In the genomic region with DNA sequence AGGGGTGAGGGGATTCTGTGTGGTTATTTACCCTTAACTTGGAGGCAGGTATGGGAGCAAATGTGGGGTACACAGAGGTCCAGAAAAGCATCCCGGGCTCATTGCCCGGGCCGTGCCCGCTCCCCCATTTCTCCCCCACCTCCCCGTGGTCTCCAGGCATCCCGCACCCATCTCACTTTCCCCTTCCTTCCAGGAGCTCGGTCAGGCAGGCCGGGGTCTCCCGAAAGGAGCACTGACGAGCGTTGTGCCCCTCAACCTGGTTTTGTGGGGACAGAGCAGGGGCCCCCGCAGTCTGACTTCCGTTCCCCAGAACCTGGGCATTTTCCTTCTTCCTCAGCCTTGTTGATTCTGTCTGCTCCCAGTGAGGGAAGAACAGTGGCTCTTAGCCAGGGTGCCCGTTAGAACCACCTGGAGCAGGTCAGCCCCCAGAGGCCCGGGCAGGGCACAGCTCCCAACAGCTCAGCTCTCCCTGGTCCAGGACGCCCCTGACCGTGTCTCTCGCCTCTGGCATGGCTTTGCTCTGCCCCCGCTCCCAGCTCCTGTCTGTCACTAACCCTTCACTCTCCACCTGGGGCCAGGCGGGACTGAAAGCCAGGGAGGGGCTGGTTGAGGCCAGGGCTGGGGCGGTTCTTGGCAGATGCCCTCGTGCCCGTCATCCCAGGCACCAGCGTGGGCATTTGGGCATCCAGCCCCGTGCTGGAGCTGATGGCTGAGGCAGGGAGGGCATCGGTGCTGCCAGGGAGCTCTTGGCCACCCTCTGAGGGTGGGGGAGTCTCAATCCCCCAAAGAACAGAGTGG, we compare ENCODE assay signal across 1 cellular context.
TF ChIP-seq lines count a peak whose summit lies in the region.

No MANE protein-coding gene starts in this region.

TF ChIP-seq in WTC11, 78 proteins besides CTCF, POLR2A, EP300 and RAD21 (continued from another document):
- TF ChIP-seq, protein P1, sequence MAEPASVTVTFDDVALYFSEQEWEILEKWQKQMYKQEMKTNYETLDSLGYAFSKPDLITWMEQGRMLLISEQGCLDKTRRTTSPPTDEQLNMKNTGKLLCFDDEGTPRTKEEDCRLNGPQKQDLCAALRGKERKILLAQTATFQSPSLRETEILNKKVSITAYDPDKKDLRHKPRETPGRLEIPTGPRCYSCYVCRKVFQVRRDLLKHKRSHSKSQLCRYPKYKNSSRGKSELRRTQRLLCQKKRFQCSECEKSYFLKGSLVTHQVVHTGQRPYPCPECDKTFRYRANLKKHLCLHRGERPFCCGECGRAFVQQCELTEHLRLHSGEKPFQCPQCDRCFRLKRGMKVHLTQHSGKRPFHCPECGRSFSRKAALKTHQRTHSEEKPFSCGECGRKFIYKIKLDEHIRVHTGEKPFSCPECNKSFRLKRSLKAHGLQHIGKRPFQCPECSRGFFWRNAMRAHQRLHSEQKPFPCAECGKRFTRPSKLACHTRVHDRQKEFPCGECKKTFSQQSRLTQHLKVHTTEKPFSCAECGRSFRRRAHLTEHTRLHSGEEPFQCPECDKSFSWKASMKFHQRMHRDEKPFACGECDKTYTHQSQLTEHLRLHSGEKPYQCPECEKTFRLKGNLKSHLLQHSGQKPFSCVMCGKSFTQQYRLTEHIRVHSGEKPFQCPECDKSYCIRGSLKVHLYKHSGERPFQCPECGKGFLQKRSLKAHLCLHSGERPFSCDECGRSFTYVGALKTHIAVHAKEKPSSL (CRISPR knock-in tag; conservative IDR thresholded peaks at IDR 0.05) = no peak
- TF ChIP-seq TEAD4 (CRISPR knock-in tag; IDR thresholded peaks at IDR 0.05) = no peak
- TF ChIP-seq, protein P2, sequence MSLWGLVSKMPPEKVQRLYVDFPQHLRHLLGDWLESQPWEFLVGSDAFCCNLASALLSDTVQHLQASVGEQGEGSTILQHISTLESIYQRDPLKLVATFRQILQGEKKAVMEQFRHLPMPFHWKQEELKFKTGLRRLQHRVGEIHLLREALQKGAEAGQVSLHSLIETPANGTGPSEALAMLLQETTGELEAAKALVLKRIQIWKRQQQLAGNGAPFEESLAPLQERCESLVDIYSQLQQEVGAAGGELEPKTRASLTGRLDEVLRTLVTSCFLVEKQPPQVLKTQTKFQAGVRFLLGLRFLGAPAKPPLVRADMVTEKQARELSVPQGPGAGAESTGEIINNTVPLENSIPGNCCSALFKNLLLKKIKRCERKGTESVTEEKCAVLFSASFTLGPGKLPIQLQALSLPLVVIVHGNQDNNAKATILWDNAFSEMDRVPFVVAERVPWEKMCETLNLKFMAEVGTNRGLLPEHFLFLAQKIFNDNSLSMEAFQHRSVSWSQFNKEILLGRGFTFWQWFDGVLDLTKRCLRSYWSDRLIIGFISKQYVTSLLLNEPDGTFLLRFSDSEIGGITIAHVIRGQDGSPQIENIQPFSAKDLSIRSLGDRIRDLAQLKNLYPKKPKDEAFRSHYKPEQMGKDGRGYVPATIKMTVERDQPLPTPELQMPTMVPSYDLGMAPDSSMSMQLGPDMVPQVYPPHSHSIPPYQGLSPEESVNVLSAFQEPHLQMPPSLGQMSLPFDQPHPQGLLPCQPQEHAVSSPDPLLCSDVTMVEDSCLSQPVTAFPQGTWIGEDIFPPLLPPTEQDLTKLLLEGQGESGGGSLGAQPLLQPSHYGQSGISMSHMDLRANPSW (CRISPR knock-in tag; conservative IDR thresholded peaks at IDR 0.05; ENCODE audit: low read depth) = no peak
- TF ChIP-seq ZNF263 (CRISPR knock-in tag; IDR thresholded peaks at IDR 0.05; ENCODE audit: low read depth) = no peak
- no peak for TF ChIP-seq ETV6 (CRISPR knock-in tag; IDR thresholded peaks at IDR 0.05)
- no peak for TF ChIP-seq KAT7 (CRISPR knock-in tag; IDR thresholded peaks at IDR 0.05; ENCODE audit: borderline replicate concordance)
- no peak for TF ChIP-seq RORB (CRISPR knock-in tag; IDR thresholded peaks at IDR 0.05)
- TF ChIP-seq, protein P3, sequence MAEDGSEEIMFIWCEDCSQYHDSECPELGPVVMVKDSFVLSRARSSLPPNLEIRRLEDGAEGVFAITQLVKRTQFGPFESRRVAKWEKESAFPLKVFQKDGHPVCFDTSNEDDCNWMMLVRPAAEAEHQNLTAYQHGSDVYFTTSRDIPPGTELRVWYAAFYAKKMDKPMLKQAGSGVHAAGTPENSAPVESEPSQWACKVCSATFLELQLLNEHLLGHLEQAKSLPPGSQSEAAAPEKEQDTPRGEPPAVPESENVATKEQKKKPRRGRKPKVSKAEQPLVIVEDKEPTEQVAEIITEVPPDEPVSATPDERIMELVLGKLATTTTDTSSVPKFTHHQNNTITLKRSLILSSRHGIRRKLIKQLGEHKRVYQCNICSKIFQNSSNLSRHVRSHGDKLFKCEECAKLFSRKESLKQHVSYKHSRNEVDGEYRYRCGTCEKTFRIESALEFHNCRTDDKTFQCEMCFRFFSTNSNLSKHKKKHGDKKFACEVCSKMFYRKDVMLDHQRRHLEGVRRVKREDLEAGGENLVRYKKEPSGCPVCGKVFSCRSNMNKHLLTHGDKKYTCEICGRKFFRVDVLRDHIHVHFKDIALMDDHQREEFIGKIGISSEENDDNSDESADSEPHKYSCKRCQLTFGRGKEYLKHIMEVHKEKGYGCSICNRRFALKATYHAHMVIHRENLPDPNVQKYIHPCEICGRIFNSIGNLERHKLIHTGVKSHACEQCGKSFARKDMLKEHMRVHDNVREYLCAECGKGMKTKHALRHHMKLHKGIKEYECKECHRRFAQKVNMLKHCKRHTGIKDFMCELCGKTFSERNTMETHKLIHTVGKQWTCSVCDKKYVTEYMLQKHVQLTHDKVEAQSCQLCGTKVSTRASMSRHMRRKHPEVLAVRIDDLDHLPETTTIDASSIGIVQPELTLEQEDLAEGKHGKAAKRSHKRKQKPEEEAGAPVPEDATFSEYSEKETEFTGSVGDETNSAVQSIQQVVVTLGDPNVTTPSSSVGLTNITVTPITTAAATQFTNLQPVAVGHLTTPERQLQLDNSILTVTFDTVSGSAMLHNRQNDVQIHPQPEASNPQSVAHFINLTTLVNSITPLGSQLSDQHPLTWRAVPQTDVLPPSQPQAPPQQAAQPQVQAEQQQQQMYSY (CRISPR knock-in tag; IDR thresholded peaks at IDR 0.05) = no peak
